In the genomic region with DNA sequence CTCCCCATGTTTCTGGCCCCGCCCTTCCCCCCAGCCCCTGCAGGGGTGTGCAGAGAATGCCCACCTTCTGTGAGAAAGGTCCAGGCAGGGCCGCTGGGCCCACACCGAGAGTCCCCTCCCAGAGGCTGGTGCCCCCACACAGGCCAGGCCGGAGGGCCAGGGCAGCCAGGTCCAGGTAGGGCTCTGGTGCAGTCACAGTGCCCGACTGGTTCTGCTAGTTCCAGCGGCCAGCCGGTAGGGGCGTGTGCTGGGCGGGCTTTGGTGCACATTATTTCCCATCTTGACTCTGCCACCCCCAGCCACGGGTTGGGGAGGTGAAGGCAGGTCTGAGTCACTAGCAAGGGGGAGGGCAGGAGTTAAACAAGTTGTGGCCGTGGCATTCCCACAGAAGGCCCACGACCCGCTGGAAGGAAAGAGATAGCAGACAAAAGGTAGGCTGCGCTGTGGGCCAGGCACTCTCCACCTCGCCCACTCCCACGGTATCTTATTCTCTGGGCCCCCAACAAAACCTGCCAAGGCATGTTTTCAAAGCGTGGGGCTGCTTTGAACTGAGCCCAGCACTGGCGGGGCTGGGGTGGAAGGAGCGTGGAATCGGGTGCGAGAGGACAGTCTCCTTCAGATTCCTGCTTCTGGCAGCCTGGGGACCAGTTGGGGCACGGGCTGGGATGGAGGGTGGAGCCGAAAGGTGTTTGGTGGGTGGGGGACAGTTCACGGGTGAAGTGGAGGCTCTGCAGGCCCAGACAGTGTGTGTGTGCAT, we compare ENCODE assay signal across 1 cellular context.
TF ChIP-seq lines count a peak whose summit lies in the region.

No MANE protein-coding gene starts in this region.

TF ChIP-seq in HCT116, 20 proteins besides CTCF, POLR2A, EP300 and RAD21 (continued from another document):
- TF ChIP-seq ZBTB33 (IDR thresholded peaks at IDR 0.05; ENCODE audit: extremely low read depth, insufficient replicate concordance, low read length): peak; percentile 25
